Comparison of ENCODE assay signal across 21 cellular contexts in the genomic region with DNA sequence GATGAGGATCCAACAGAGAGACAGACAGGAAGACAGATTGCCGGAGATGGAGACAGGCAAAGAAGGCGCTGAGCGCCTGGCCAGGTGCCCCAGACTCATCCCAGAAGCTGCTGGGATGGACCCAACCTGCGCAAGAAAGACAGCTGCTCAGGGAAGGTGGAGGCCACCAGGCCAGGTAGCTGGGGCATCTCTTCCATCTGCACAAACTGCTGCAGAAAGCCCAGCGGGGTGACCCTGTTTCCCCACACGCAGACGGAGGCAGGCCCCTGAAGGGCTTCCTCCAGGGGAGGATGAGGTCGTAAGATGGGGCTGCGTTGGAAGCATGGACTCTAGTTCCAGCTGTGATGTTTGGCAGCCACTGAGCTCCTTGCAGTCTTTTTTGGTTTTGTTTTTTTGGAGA. TPM values are rescaled to one million over a fixed set of nuclear protein-coding genes. Genes with fewer than 3 reads are reported as not detected.
A peak's percentile ranks its signal among the peaks of the same experiment; 100 is the strongest.
DNase-seq lines count a peak whose midpoint lies in the region; ATAC-seq, FAIRE-seq and TF ChIP-seq lines count a peak whose summit lies in the region.
"Had no signal": no experiment of that assay in that cellular context is flagged by ENCODE, and none has a peak within 500 bp of the region (broad histone marks: within the 10 kb centered on the region; RNA-seq: fewer than 3 reads in every experiment).

No MANE protein-coding gene starts in this region.

- H3K27ac ChIP-seq in A549 (peak overlapping the region; percentile 33 to 96; a peak in 4 of 6 replicates), RWPE1 (peak overlapping the region; percentile 63; the same call in 1 of the 2 replicates), neuronal stem cell (replicated peaks; ENCODE audit: low read length) (no peak overlapping the region)
- H3K27ac ChIP-seq: GM23248 had no signal

- peak overlapping the region; percentile 52 for H3K18ac ChIP-seq in neuronal stem cell (ENCODE audit: low read length)

- no peak overlapping the region for H2BK15ac ChIP-seq in neuronal stem cell (ENCODE audit: low read length)

- no peak overlapping the region for H2AFZ ChIP-seq in neuronal stem cell (ENCODE audit: low read length)
- H2AFZ ChIP-seq: GM23248 had no signal

- FAIRE-seq in A549 (lab: Jason Lieb, UNC), result no peak
- FAIRE-seq: GM12891, GM18507, H1 had no signal

- H3K23ac ChIP-seq in neuronal stem cell (ENCODE audit: low read depth, low read length, poor library complexity), result no peak overlapping the region

- H3K4me2 ChIP-seq in A549 (no peak overlapping the region), neuronal stem cell (ENCODE audit: insufficient read depth, low read length, poor library complexity, severe bottlenecking) (no peak overlapping the region)

- DNase-seq in activated naive CD4-positive, alpha-beta T cell (lab: John Stamatoyannopoulos, UW), result no peak
- DNase-seq in A549 (ENCODE audit: low read depth in 1 of 2, low spot score in 1 of 2) (no peak), RWPE1 (ENCODE audit: low spot score) (no peak), neuronal stem cell (ENCODE audit: low spot score) (no peak), NCI-H69 (lab: John Stamatoyannopoulos, UW) (no peak)
- no peak for DNase-seq in activated CD4-positive, alpha-beta memory T cell treated with anti-CD3 and anti-CD28 coated beads, Interleukin-2, amount 10 ng/mL, durations not matched to agents 7 days and 5 days
- DNase-seq: 8988T; C1 segment of cervical spinal cord; Calu3; CD4-positive, alpha-beta memory T cell; COR-L47; DMS53; DMS79 treated with DMSO at 0.1 percent for 48 hours; GF-D8; GM23248; H7; HCEC 1CT had no signal

- H3K36me3 ChIP-seq in neuronal stem cell (replicated peaks in 1 of 2; ENCODE audit: control insufficient read depth in 2 of 2, insufficient read depth in 2 of 2, low read length in 2 of 2), result no peaks in the 10 kb centered on the region

- peaks cover 2% of the 10 kb centered on the region for H3K4me1 Mint-ChIP-seq in activated naive CD4-positive, alpha-beta T cell treated with anti-CD3 and anti-CD28 coated beads, Interleukin-2, amount 50 U/mL, for 24 hours
- peaks cover 7% of the 10 kb centered on the region for H3K4me1 Mint-ChIP-seq in activated CD4-positive, alpha-beta memory T cell treated with anti-CD3 and anti-CD28 coated beads, Interleukin-2, amount 10 ng/mL, durations not matched to agents 7 days and 5 days

- H3K4me3 ChIP-seq in A549 (no peak overlapping the region), neuronal stem cell (ENCODE audit: low read length in 2 of 2) (no peak overlapping the region)
- H3K4me3 ChIP-seq: GM23248 had no signal

- no peak overlapping the region for H2BK12ac ChIP-seq in neuronal stem cell (ENCODE audit: low read length)

- POLR2A ChIA-PET in A549 (lab: Yijun Ruan, JAX), result no interaction called here
- POLR2A ChIA-PET in RWPE1 (lab: Yijun Ruan, JAX; ENCODE audit: low non-redundant PET), result no interaction called here
- POLR2A ChIA-PET in activated CD4-positive, alpha-beta memory T cell treated with anti-CD3 and anti-CD28 coated beads, Interleukin-2, amount 10 ng/mL, durations not matched to agents 7 days and 5 days (lab: Charles Lee), result interaction anchor here (1.6 kb wide), 1 partner anchor 11 kb away, joined by 4 read pairs; no protein-coding TSS in a partner anchor

- H4K8ac ChIP-seq in neuronal stem cell (ENCODE audit: low read depth, low read length), result no peak overlapping the region

- ATAC-seq in A549, result no peak

- H3K9ac ChIP-seq in neuronal stem cell (ENCODE audit: low read depth, low read length, poor library complexity), result no peak overlapping the region
- H3K9ac ChIP-seq: GM23248 had no signal

- H3K36me3 Mint-ChIP-seq in activated naive CD4-positive, alpha-beta T cell treated with anti-CD3 and anti-CD28 coated beads, Interleukin-2, amount 50 U/mL, for 24 hours, result no peaks in the 10 kb centered on the region
- no peaks in the 10 kb centered on the region for H3K36me3 Mint-ChIP-seq in activated CD4-positive, alpha-beta memory T cell treated with anti-CD3 and anti-CD28 coated beads, Interleukin-2, amount 10 ng/mL, durations not matched to agents 7 days and 5 days (ENCODE audit: low read depth)
- H3K36me3 Mint-ChIP-seq: CD4-positive, alpha-beta memory T cell had no signal

- H3K9me3 ChIP-seq in A549 (no peaks in the 10 kb centered on the region), neuronal stem cell (replicated peaks in 1 of 2; ENCODE audit: control insufficient read depth in 2 of 2, insufficient read depth in 1 of 2, low read depth in 1 of 2, low read length in 2 of 2) (peaks cover 0 to 2% of the 10 kb centered on the region in 2 donors)

- H3K4ac ChIP-seq in neuronal stem cell (ENCODE audit: low read length), result no peak overlapping the region

- H2BK120ac ChIP-seq in neuronal stem cell (ENCODE audit: low read depth, low read length), result no peak overlapping the region

- H3K4me1 ChIP-seq in A549 (peaks cover 58% of the 10 kb centered on the region), neuronal stem cell (ENCODE audit: control insufficient read depth in 2 of 2, insufficient read depth in 1 of 2, low read depth in 1 of 2, low read length in 2 of 2) (peaks cover 0 to 2% of the 10 kb centered on the region in 2 donors)

- H4K91ac ChIP-seq in neuronal stem cell (ENCODE audit: low read depth, low read length, poor library complexity), result no peak overlapping the region

- H2BK5ac ChIP-seq in neuronal stem cell (ENCODE audit: low read length), result no peak overlapping the region

- no peak for TF ChIP-seq RAD21 in A549 (conservative IDR thresholded peaks at IDR 0.05 in 1 of 2, IDR thresholded peaks at IDR 0.05 in 1 of 2)

- peak overlapping the region; percentile 9 for H3K4me3 Mint-ChIP-seq in activated naive CD4-positive, alpha-beta T cell treated with anti-CD3 and anti-CD28 coated beads, Interleukin-2, amount 50 U/mL, for 24 hours
- H3K4me3 Mint-ChIP-seq in activated CD4-positive, alpha-beta memory T cell treated with anti-CD3 and anti-CD28 coated beads, Interleukin-2, amount 10 ng/mL, durations not matched to agents 7 days and 5 days, result no peak overlapping the region
- H3K4me3 Mint-ChIP-seq: CD4-positive, alpha-beta memory T cell had no signal

- no peaks in the 10 kb centered on the region for H3K9me3 Mint-ChIP-seq in activated naive CD4-positive, alpha-beta T cell treated with anti-CD3 and anti-CD28 coated beads, Interleukin-2, amount 50 U/mL, for 24 hours
- H3K9me3 Mint-ChIP-seq in activated CD4-positive, alpha-beta memory T cell treated with anti-CD3 and anti-CD28 coated beads, Interleukin-2, amount 10 ng/mL, durations not matched to agents 7 days and 5 days, result no peaks in the 10 kb centered on the region
- H3K9me3 Mint-ChIP-seq: CD4-positive, alpha-beta memory T cell had no signal

- no peaks in the 10 kb centered on the region for H3K27me3 Mint-ChIP-seq in activated naive CD4-positive, alpha-beta T cell treated with anti-CD3 and anti-CD28 coated beads, Interleukin-2, amount 50 U/mL, for 24 hours
- peaks cover 19% of the 10 kb centered on the region for H3K27me3 Mint-ChIP-seq in activated CD4-positive, alpha-beta memory T cell treated with anti-CD3 and anti-CD28 coated beads, Interleukin-2, amount 10 ng/mL, durations not matched to agents 7 days and 5 days

- H3K27me3 ChIP-seq in neuronal stem cell (ENCODE audit: control insufficient read depth in 3 of 3, insufficient read depth in 3 of 3, low read depth in 1 of 3, low read length in 3 of 3), result no peaks in the 10 kb centered on the region

- TF ChIP-seq EP300 in A549 (IDR thresholded peaks at IDR 0.05), result no peak

- H3K14ac ChIP-seq in neuronal stem cell (ENCODE audit: low read length), result no peak overlapping the region

- CTCF ChIA-PET in A549 (lab: Yijun Ruan, JAX), result interaction anchor here (4.0 to 4.9 kb wide), 2 partner anchors 10 to 16 kb away, joined by 21 to 28 read pairs; a partner anchor contains a TSS
- CTCF ChIA-PET in RWPE1 (lab: Yijun Ruan, JAX), result no interaction called here
- CTCF ChIA-PET in activated CD4-positive, alpha-beta memory T cell treated with anti-CD3 and anti-CD28 coated beads, Interleukin-2, amount 10 ng/mL, durations not matched to agents 7 days and 5 days (lab: Charles Lee), result no interaction called here

- H3K79me1 ChIP-seq in neuronal stem cell (ENCODE audit: low read depth, low read length), result no peaks in the 10 kb centered on the region

- TF ChIP-seq CTCF in A549 (IDR thresholded peaks at IDR 0.05) (no peak), RWPE1 (conservative IDR thresholded peaks at IDR 0.05; ENCODE audit: low read depth) (no peak)

- no peak overlapping the region for H3K27ac Mint-ChIP-seq in activated naive CD4-positive, alpha-beta T cell treated with anti-CD3 and anti-CD28 coated beads, Interleukin-2, amount 50 U/mL, for 24 hours
- H3K27ac Mint-ChIP-seq in activated CD4-positive, alpha-beta memory T cell treated with anti-CD3 and anti-CD28 coated beads, Interleukin-2, amount 10 ng/mL, durations not matched to agents 7 days and 5 days, result no peak overlapping the region
- H3K27ac Mint-ChIP-seq: CD4-positive, alpha-beta memory T cell had no signal

- H2AK5ac ChIP-seq in neuronal stem cell (ENCODE audit: low read depth, low read length), result no peak overlapping the region

- no peak for TF ChIP-seq POLR2A in A549 (IDR thresholded peaks at IDR 0.05; ENCODE audit: low read length)

- 96% methylated on average over 9 of the region's 9 CpGs for WGBS in A549 (ENCODE audit: missing lambda C conversion rate)
- WGBS in neuronal stem cell (ENCODE audit: extremely low coverage in 2 of 2, insufficient read length in 2 of 2, insufficient replicate concordance in 1 of 2), 2 donors, result no CpG with 5 or more reads among the region's 9 CpGs

RNA-seq across cellular contexts. Expression of a gene that starts 16.5 kb away (rescaled TPM):
- polyA plus RNA-seq in A549 (2011; rRNA removed), result 140 and 141 TPM in 2 replicates
- 45.1 and 50.9 TPM in 2 replicates for polyA plus RNA-seq in A549 (2012; cell fraction: cytosol; rRNA removed)
- 40.3 and 49.7 TPM in 2 replicates for polyA plus RNA-seq in A549 (2012; cell fraction: nucleus; rRNA removed)
- 295 to 306 TPM (median 302 TPM) in 3 replicates for polyA plus RNA-seq in A549 (2017; fragmentation: RNase III; extraction: RNeasy Plus Mini Kit Qiagen cat#74134 plus additional on column Dnase treatment)
- 131 and 145 TPM in 2 replicates for polyA minus RNA-seq in A549 (2011; rRNA and poly(A)+ RNA removed)
- polyA plus RNA-seq in neuronal stem cell (2013, experiment 1 of 2), result 115 TPM
- polyA plus RNA-seq in neuronal stem cell (2013, experiment 2 of 2), result 115 TPM
- total RNA-seq in activated CD4-positive, alpha-beta memory T cell treated with anti-CD3 and anti-CD28 coated beads, Interleukin-2, amount 10 ng/mL, durations not matched to agents 7 days and 5 days, result 10 to 100 TPM; 83.1 to 84.8 TPM

RNA-seq across cellular contexts. Expression of a gene that starts 34.2 kb away (rescaled TPM):
- polyA plus RNA-seq in A549 (2011; rRNA removed) (0.45 and 0.91 TPM in 2 replicates), A549 (2017; fragmentation: RNase III; extraction: RNeasy Plus Mini Kit Qiagen cat#74134 plus additional on column Dnase treatment) (0.79 to 1.0 TPM (median 1.0 TPM) in 3 replicates)
- polyA plus RNA-seq in A549 (2012; cell fraction: cytosol; rRNA removed), result 1.1 and 1.4 TPM in 2 replicates
- polyA plus RNA-seq in A549 (2012; cell fraction: nucleus; rRNA removed), result 1.7 and 2.3 TPM in 2 replicates
- polyA minus RNA-seq in A549 (2011; rRNA and poly(A)+ RNA removed), result 0.66 and 0.92 TPM in 2 replicates
- 4.3 TPM for polyA plus RNA-seq in neuronal stem cell (2013, experiment 1 of 2)
- polyA plus RNA-seq in neuronal stem cell (2013, experiment 2 of 2), result 4.1 TPM
- under 1 TPM in 1 of 2 experiments, not detected in 1; 0.30 TPM for total RNA-seq in activated CD4-positive, alpha-beta memory T cell treated with anti-CD3 and anti-CD28 coated beads, Interleukin-2, amount 10 ng/mL, durations not matched to agents 7 days and 5 days
- total RNA-seq: Calu3; CD4-positive, alpha-beta memory T cell had no signal

RNA-seq across cellular contexts. Expression of a gene that starts 49.5 kb away (rescaled TPM):
- polyA plus RNA-seq in A549 (2011; rRNA removed), result 26.5 and 38.6 TPM in 2 replicates
- 23.7 and 28.6 TPM in 2 replicates for polyA plus RNA-seq in A549 (2012; cell fraction: cytosol; rRNA removed)
- 31.7 and 32.8 TPM in 2 replicates for polyA plus RNA-seq in A549 (2012; cell fraction: nucleus; rRNA removed)
- 19.5 to 21.4 TPM (median 20.1 TPM) in 3 replicates for polyA plus RNA-seq in A549 (2017; fragmentation: RNase III; extraction: RNeasy Plus Mini Kit Qiagen cat#74134 plus additional on column Dnase treatment)
- polyA minus RNA-seq in A549 (2011; rRNA and poly(A)+ RNA removed), result 80.6 and 90.3 TPM in 2 replicates
- 11.6 TPM for polyA plus RNA-seq in neuronal stem cell (2013, experiment 1 of 2)
- polyA plus RNA-seq in neuronal stem cell (2013, experiment 2 of 2), result 8.8 TPM
- total RNA-seq in activated CD4-positive, alpha-beta memory T cell treated with anti-CD3 and anti-CD28 coated beads, Interleukin-2, amount 10 ng/mL, durations not matched to agents 7 days and 5 days, result 1 to 10 TPM; 6.7 to 9.3 TPM
